11 cellular contexts compared by ENCODE assay signal in genomic region chr7:155377837-155378579, GRCh38.
A peak's percentile ranks its signal among the peaks of the same experiment; 100 is the strongest.
DNase-seq lines count a peak whose midpoint lies in the region; ATAC-seq and TF ChIP-seq lines count a peak whose summit lies in the region.
"Had no signal": no experiment of that assay in that cellular context is flagged by ENCODE, and none has a peak within 500 bp of the region (broad histone marks: within the 10 kb centered on the region; RNA-seq: fewer than 3 reads in every experiment).

No MANE protein-coding gene starts in this region.

- no peaks in the 10 kb centered on the region for H3K36me3 ChIP-seq in BJ (ENCODE audit: control insufficient read depth, insufficient read depth, low read length)
- no peaks in the 10 kb centered on the region for H3K36me3 ChIP-seq in osteoblast (ENCODE audit: insufficient read depth, low read length)

- ATAC-seq in HG02642 (IDR thresholded peaks at IDR 0.05; ENCODE audit: poor library complexity, unreplicated experiment) (no peak), HG03457 (IDR thresholded peaks at IDR 0.05; ENCODE audit: unreplicated experiment) (no peak)
- ATAC-seq: activated T-helper 17 cell treated with anti-CD3 and anti-CD28 coated beads, Interleukin-2, amount 50 U/mL, for 72 hours had no signal

- H3K27ac ChIP-seq in RWPE1: no peak overlapping the region
- H3K27ac ChIP-seq in osteoblast (ENCODE audit: low read depth, low read length): no peak overlapping the region

- no peaks in the 10 kb centered on the region for H3K9me3 ChIP-seq in osteoblast (ENCODE audit: low read depth, low read length)

- no peaks in the 10 kb centered on the region for H3K79me2 ChIP-seq in osteoblast (ENCODE audit: insufficient read depth, low read length)

- peaks cover 4% of the 10 kb centered on the region for H3K4me1 ChIP-seq in osteoblast (ENCODE audit: insufficient read depth, low read length)

- CTCF ChIA-PET in BJ (lab: Yijun Ruan, JAX): interaction anchor here (1.8 kb wide), 1 partner anchor 33 kb away, joined by 5 read pairs; no protein-coding TSS in a partner anchor
- CTCF ChIA-PET in RWPE1 (lab: Yijun Ruan, JAX): interaction anchor here (0.9 kb wide), 1 partner anchor 464 kb away, joined by 5 read pairs; no protein-coding TSS in a partner anchor

- no peak for TF ChIP-seq CTCF in BJ (IDR thresholded peaks at IDR 0.05; ENCODE audit: insufficient read depth, low read depth, low read length)
- TF ChIP-seq CTCF in RWPE1 (conservative IDR thresholded peaks at IDR 0.05; ENCODE audit: low read depth): no peak
- no peak for TF ChIP-seq CTCF in fibroblast of the aortic adventitia (IDR thresholded peaks at IDR 0.05; ENCODE audit: insufficient read depth, low read length)
- no peak for TF ChIP-seq CTCF in osteoblast (IDR thresholded peaks at IDR 0.05; ENCODE audit: extremely low read depth, low read depth, low read length)

- peaks cover 2% of the 10 kb centered on the region for H4K20me1 ChIP-seq in osteoblast (ENCODE audit: insufficient read depth, low read length)

- DNase-seq in BJ (ENCODE audit: low read depth) (no peak), RWPE1 (ENCODE audit: low spot score) (peak; percentile 15), fibroblast of the aortic adventitia (ENCODE audit: low read depth) (peak; percentile 18), osteoblast (ENCODE audit: insufficient read length, low spot score, missing footprints) (peak; percentile 92), DMS79 treated with DMSO at 0.1 percent for 48 hours (lab: John Stamatoyannopoulos, UW) (no peak), superior temporal gyrus (ENCODE audit: extremely low spot score) (no peak)
- DNase-seq: DND-41, NCI-H1048 had no signal

- H3K4me3 ChIP-seq in BJ (ENCODE audit: low read depth, low read length) (peak overlapping the region; percentile 7; the same call in 1 of the 2 replicates), fibroblast of the aortic adventitia (ENCODE audit: low read depth, low read length) (peak overlapping the region; percentile 40), osteoblast (ENCODE audit: insufficient read depth, low read length) (peak overlapping the region; percentile 48)

- H3K4me2 ChIP-seq in osteoblast (ENCODE audit: insufficient read depth, low read length): peak overlapping the region; percentile 57

- POLR2A ChIA-PET in BJ (lab: Charles Lee): no interaction called here
- POLR2A ChIA-PET in RWPE1 (lab: Yijun Ruan, JAX; ENCODE audit: low non-redundant PET): no interaction called here

- H2AFZ ChIP-seq in osteoblast (ENCODE audit: low read length): no peak overlapping the region

- peaks cover 86% of the 10 kb centered on the region for H3K27me3 ChIP-seq in BJ (ENCODE audit: control insufficient read depth, insufficient read depth, low read length)
- peaks cover 100% of the 10 kb centered on the region for H3K27me3 ChIP-seq in osteoblast (ENCODE audit: insufficient read depth, low read length)

Comparison
In these comparisons a context has a peak if more than half of its experiments do, and no peak if none do; other contexts are left out.
1. DNase-seq: peak in RWPE1 (single experiment), fibroblast of the aortic adventitia (single experiment) and osteoblast (single experiment); none in BJ (single experiment), DMS79 treated with DMSO at 0.1 percent for 48 hours (single experiment) and superior temporal gyrus (single experiment).
2. Peak in every context shown above with its lines, with median percentiles within 50 percentile points of each other: H3K4me3 ChIP-seq.